ENCODE assay signal across 25 cellular contexts in genomic region chr3:101217458-101217849, GRCh38.
DNase-seq lines count a peak whose midpoint lies in the region; ATAC-seq and TF ChIP-seq lines count a peak whose summit lies in the region.
"Had no signal": no experiment of that assay in that cellular context is flagged by ENCODE, and none has a peak within 500 bp of the region (broad histone marks: within the 10 kb centered on the region; RNA-seq: fewer than 3 reads in every experiment).

No MANE protein-coding gene starts in this region.

- DNase-seq in lower lobe of right lung = no peak
- DNase-seq in stimulated activated naive CD8-positive, alpha-beta T cell treated with anti-CD3 and anti-CD28 coated beads, Interleukin-15, amount 100 ng/mL, for 72 hours = no peak
- no peak for DNase-seq in NK-92 (lab: John Stamatoyannopoulos, UW; ENCODE audit: unreplicated experiment)
- DNase-seq in effector CD8-positive, alpha-beta T cell (lab: John Stamatoyannopoulos, UW) = no peak
- no peak for DNase-seq in GM13976 (ENCODE audit: low spot score)
- DNase-seq: activated CD8-positive, alpha-beta memory T cell treated with anti-CD3 and anti-CD28 coated beads for 24 hours; BE2C; CD8-positive, alpha-beta T cell; cerebellar nuclear complex; dermis blood vessel endothelial cell; head of caudate nucleus; NCI-H146; NCI-H345; posterior cingulate gyrus; stimulated activated CD4-positive, alpha-beta T cell treated with anti-CD3 and anti-CD28 coated beads, Interleukin-4, amount 100 ng/mL, for 4 hours; SW 1271 had no signal

- H3K36me3 ChIP-seq in OCI-LY1 (ENCODE audit: insufficient read depth, low read length) (no peaks in the 10 kb centered on the region), lower lobe of right lung (no peaks in the 10 kb centered on the region)
- H3K36me3 ChIP-seq: BE2C, esophagus muscularis mucosa, HAP-1, thoracic aorta had no signal

- H3K27ac ChIP-seq in OCI-LY1 (ENCODE audit: low read depth, low read length, poor library complexity, severe bottlenecking) (peak overlapping the region; percentile 42), lower lobe of right lung (peak overlapping the region; percentile 43)
- H3K27ac ChIP-seq: body of pancreas, foreskin keratinocyte, VCaP had no signal

- no peaks in the 10 kb centered on the region for H3F3A ChIP-seq in OCI-LY1 (ENCODE audit: insufficient read depth, low read length)

- H3K4me3 Mint-ChIP-seq in stimulated activated naive CD8-positive, alpha-beta T cell treated with anti-CD3 and anti-CD28 coated beads, Interleukin-15, amount 100 ng/mL, for 72 hours = no peak overlapping the region
- H3K4me3 Mint-ChIP-seq: CD8-positive, alpha-beta T cell; mesothelial cell of epicardium had no signal

- peak overlapping the region; percentile 12; the same call in 1 of the 2 replicates for H3K4me2 ChIP-seq in OCI-LY1 (ENCODE audit: low read length)

- H4K20me1 ChIP-seq in OCI-LY1 (ENCODE audit: insufficient read depth, low read length) = no peaks in the 10 kb centered on the region

- no peaks in the 10 kb centered on the region for H3K9me2 ChIP-seq in OCI-LY1 (ENCODE audit: low read depth, low read length)

- no peak overlapping the region for H2AFZ ChIP-seq in OCI-LY1 (ENCODE audit: low read length)

- H3K9ac ChIP-seq in OCI-LY1 (ENCODE audit: low read length) = no peak overlapping the region

- in situ Hi-C loops in GM13976 (cut with MboI; ENCODE audit: low sequenced_read_pairs, unreplicated experiment) = no loop called here

- ATAC-seq in GM19372 (IDR thresholded peaks at IDR 0.05; ENCODE audit: low read depth, unreplicated experiment) (peak; percentile 55), lower lobe of right lung (peak in 1 of 2 donors; percentile 6)
- peak; percentile 39 for ATAC-seq in stimulated activated naive CD8-positive, alpha-beta T cell treated with anti-CD3 and anti-CD28 coated beads, Interleukin-15, amount 100 ng/mL, for 72 hours
- ATAC-seq: CD8-positive, alpha-beta T cell; foreskin keratinocyte had no signal

- H3K79me2 ChIP-seq in OCI-LY1 (ENCODE audit: insufficient read depth, low read length) = no peaks in the 10 kb centered on the region

- H3K9me3 Mint-ChIP-seq in stimulated activated naive CD8-positive, alpha-beta T cell treated with anti-CD3 and anti-CD28 coated beads, Interleukin-15, amount 100 ng/mL, for 72 hours = peaks cover 11 to 14% of the 10 kb centered on the region in 2 donors
- H3K9me3 Mint-ChIP-seq: CD8-positive, alpha-beta T cell had no signal

- intact Hi-C loops in lower lobe of right lung (cut with DNase I) = no loop called here

- H3K4me1 Mint-ChIP-seq in stimulated activated naive CD8-positive, alpha-beta T cell treated with anti-CD3 and anti-CD28 coated beads, Interleukin-15, amount 100 ng/mL, for 72 hours = peaks cover 16% of the 10 kb centered on the region
- H3K4me1 Mint-ChIP-seq: mesothelial cell of epicardium had no signal

- H3K4me3 ChIP-seq in OCI-LY1 (ENCODE audit: low read depth, low read length, poor library complexity, severe bottlenecking) (no peak overlapping the region), lower lobe of right lung (no peak overlapping the region)
- H3K4me3 ChIP-seq: body of pancreas, esophagus muscularis mucosa, HAP-1, thoracic aorta had no signal

- H3K9me3 ChIP-seq in OCI-LY1 (ENCODE audit: low read length) = 0 out of 2 replicates have a peak, but pooled peaks cover 7% of the 10 kb centered on the region
- H3K9me3 ChIP-seq in lower lobe of right lung = no peaks in the 10 kb centered on the region
- H3K9me3 ChIP-seq: BE2C, esophagus muscularis mucosa, HAP-1, thoracic aorta had no signal

- no peaks in the 10 kb centered on the region for H3K27me3 Mint-ChIP-seq in stimulated activated naive CD8-positive, alpha-beta T cell treated with anti-CD3 and anti-CD28 coated beads, Interleukin-15, amount 100 ng/mL, for 72 hours

- H3K27ac Mint-ChIP-seq in stimulated activated naive CD8-positive, alpha-beta T cell treated with anti-CD3 and anti-CD28 coated beads, Interleukin-15, amount 100 ng/mL, for 72 hours = peak overlapping the region in 1 of 2 donors; percentile 62
- H3K27ac Mint-ChIP-seq: CD8-positive, alpha-beta T cell; mesothelial cell of epicardium had no signal

- H3K27me3 ChIP-seq in OCI-LY1 (ENCODE audit: insufficient read depth, low read length) (no peaks in the 10 kb centered on the region), lower lobe of right lung (ENCODE audit: low read depth) (no peaks in the 10 kb centered on the region)
- H3K27me3 ChIP-seq: BE2C, body of pancreas, esophagus muscularis mucosa, foreskin keratinocyte had no signal

- TF ChIP-seq CTCF in OCI-LY1 (IDR thresholded peaks at IDR 0.05; ENCODE audit: low read length) = no peak
- TF ChIP-seq CTCF in lower lobe of right lung (IDR thresholded peaks at IDR 0.05) = no peak
- TF ChIP-seq CTCF in GM13976 (IDR thresholded peaks at IDR 0.05; ENCODE audit: borderline replicate concordance, control extremely low read depth, extremely low read depth, insufficient read depth, missing control alignments) = no peak

- H3K4me1 ChIP-seq in OCI-LY1 (ENCODE audit: insufficient read depth, low read length, severe bottlenecking) (peaks cover 24% of the 10 kb centered on the region), lower lobe of right lung (no peaks in the 10 kb centered on the region)
- H3K4me1 ChIP-seq: BE2C, body of pancreas, foreskin keratinocyte, HAP-1 had no signal
